Comparison of ENCODE assay signal across 7 cellular contexts in genomic region chr9:125889122-125889523, GRCh38.
A peak's percentile ranks its signal among the peaks of the same experiment; 100 is the strongest.
DNase-seq lines count a peak whose midpoint lies in the region; ATAC-seq and TF ChIP-seq lines count a peak whose summit lies in the region.

No MANE protein-coding gene starts in this region.

- peaks cover 2% of the 10 kb centered on the region for H3K36me3 Mint-ChIP-seq in activated naive CD8-positive, alpha-beta T cell treated with anti-CD3 and anti-CD28 coated beads, Interleukin-2, amount 50 U/mL, for 24 hours (ENCODE audit: low read depth)

- H3K27me3 ChIP-seq in HUES48 (ENCODE audit: control insufficient read depth, insufficient read depth, low read length), result no peaks in the 10 kb centered on the region

- DNase-seq in GM12864 (ENCODE audit: low read depth) (no peak), hypothalamus (lab: John Stamatoyannopoulos, UW) (peak in 31 of 51 donors; percentile 5 to 77 (median 24)), retinal pigment epithelial cell (ENCODE audit: low read depth) (no peak), HPDE6-E6E7 (ENCODE audit: extremely low spot score) (no peak), superior temporal gyrus (ENCODE audit: extremely low spot score) (no peak)
- DNase-seq in activated naive CD8-positive, alpha-beta T cell treated with anti-CD3 and anti-CD28 coated beads, Interleukin-2, amount 50 U/mL, for 24 hours, result peak; percentile 7

- H3K9me3 Mint-ChIP-seq in activated naive CD8-positive, alpha-beta T cell treated with anti-CD3 and anti-CD28 coated beads, Interleukin-2, amount 50 U/mL, for 24 hours, result no peaks in the 10 kb centered on the region

- no peak overlapping the region for H3K27ac Mint-ChIP-seq in activated naive CD8-positive, alpha-beta T cell treated with anti-CD3 and anti-CD28 coated beads, Interleukin-2, amount 50 U/mL, for 24 hours

- TF ChIP-seq CTCF in GM12864 (IDR thresholded peaks at IDR 0.05; ENCODE audit: low read depth, low read length, missing control alignments) (no peak), retinal pigment epithelial cell (conservative IDR thresholded peaks at IDR 0.05; ENCODE audit: low read depth, low read length) (no peak)

- no peaks in the 10 kb centered on the region for H3K36me3 ChIP-seq in HUES48 (ENCODE audit: control insufficient read depth, insufficient read depth, low read length)

- ATAC-seq in activated naive CD8-positive, alpha-beta T cell treated with anti-CD3 and anti-CD28 coated beads, Interleukin-2, amount 50 U/mL, for 24 hours, result peak; percentile 40

- peaks cover 84% of the 10 kb centered on the region for H3K4me1 ChIP-seq in HUES48 (ENCODE audit: control insufficient read depth, insufficient read depth, low read length)

- H3K9ac ChIP-seq in HUES48 (ENCODE audit: low read depth, low read length), result 0 out of 2 replicates have a peak overlapping the region, but pooled peaks have one; percentile 3

- peaks cover 9% of the 10 kb centered on the region for H3K4me1 Mint-ChIP-seq in activated naive CD8-positive, alpha-beta T cell treated with anti-CD3 and anti-CD28 coated beads, Interleukin-2, amount 50 U/mL, for 24 hours

- peaks cover 24% of the 10 kb centered on the region for H3K27me3 Mint-ChIP-seq in activated naive CD8-positive, alpha-beta T cell treated with anti-CD3 and anti-CD28 coated beads, Interleukin-2, amount 50 U/mL, for 24 hours

- H3K4me3 ChIP-seq in GM12864 (ENCODE audit: low read depth, low read length) (peak overlapping the region; percentile 36), HUES48 (ENCODE audit: low read depth, low read length) (peak overlapping the region; percentile 74), retinal pigment epithelial cell (ENCODE audit: low read length) (peak overlapping the region; percentile 53)

- H3K27ac ChIP-seq in HUES48 (ENCODE audit: low read depth, low read length), result peak overlapping the region; percentile 85

- H3K9me3 ChIP-seq in HUES48 (ENCODE audit: control insufficient read depth, insufficient read depth, low read length), result no peaks in the 10 kb centered on the region

- peak overlapping the region; percentile 79 for H3K4me3 Mint-ChIP-seq in activated naive CD8-positive, alpha-beta T cell treated with anti-CD3 and anti-CD28 coated beads, Interleukin-2, amount 50 U/mL, for 24 hours

Comparison
In these comparisons a context has a peak if more than half of its experiments do, and no peak if none do; other contexts are left out.
1. DNase-seq: peak in activated naive CD8-positive, alpha-beta T cell treated with anti-CD3 and anti-CD28 coated beads, Interleukin-2, amount 50 U/mL, for 24 hours (single experiment) and hypothalamus (31 of 51); none in GM12864 (single experiment), retinal pigment epithelial cell (single experiment), HPDE6-E6E7 (single experiment) and superior temporal gyrus (single experiment).
2. Peak in every context shown above with its lines, with median percentiles within 50 percentile points of each other: H3K4me3 ChIP-seq.